24 cellular contexts compared by ENCODE assay signal in genomic region chr5:135526924-135527323, GRCh38. TPM values are rescaled to one million over a fixed set of nuclear protein-coding genes. Genes with fewer than 3 reads are reported as not detected.
A peak's percentile ranks its signal among the peaks of the same experiment; 100 is the strongest.
DNase-seq lines count a peak whose midpoint lies in the region; ATAC-seq, FAIRE-seq and TF ChIP-seq lines count a peak whose summit lies in the region.
"Had no signal": no experiment of that assay in that cellular context is flagged by ENCODE, and none has a peak within 500 bp of the region (broad histone marks: within the 10 kb centered on the region; RNA-seq: fewer than 3 reads in every experiment).

No MANE protein-coding gene starts in this region.

- H3K27me3 ChIP-seq in RWPE2 (ENCODE audit: insufficient read depth, poor library complexity, severe bottlenecking) (no peaks in the 10 kb centered on the region), bronchial epithelial cell (ENCODE audit: control insufficient read depth, insufficient read depth, low read length) (peaks cover 17% of the 10 kb centered on the region)

- FAIRE-seq in bronchial epithelial cell (lab: Jason Lieb, UNC): no peak
- FAIRE-seq: GM12892, GM18507 had no signal

- H3K4me3 ChIP-seq in RWPE2 (ENCODE audit: severe bottlenecking) (no peak overlapping the region), bronchial epithelial cell (ENCODE audit: low read depth, low read length) (no peak overlapping the region)
- H3K4me3 ChIP-seq: GM23248, HAP-1 had no signal

- TF ChIP-seq CTCF in RWPE2 (IDR thresholded peaks at IDR 0.05; ENCODE audit: poor library complexity, severe bottlenecking) (no peak), bronchial epithelial cell (IDR thresholded peaks at IDR 0.05; ENCODE audit: insufficient read depth, low read length, severe bottlenecking) (no peak), mesothelial cell of epicardium (IDR thresholded peaks at IDR 0.05; ENCODE audit: unreplicated experiment) (no peak)

- no peaks in the 10 kb centered on the region for H3K9me3 Mint-ChIP-seq in activated CD8-positive, alpha-beta memory T cell treated with anti-CD3 and anti-CD28 coated beads, Interleukin-2, amount 10 ng/mL, durations not matched to agents 7 days and 5 days (ENCODE audit: low read depth)
- H3K9me3 Mint-ChIP-seq in mesothelial cell of epicardium: peaks cover 22% of the 10 kb centered on the region
- H3K9me3 Mint-ChIP-seq: CD4-positive, alpha-beta T cell had no signal

- no peaks in the 10 kb centered on the region for H3K36me3 Mint-ChIP-seq in activated CD8-positive, alpha-beta memory T cell treated with anti-CD3 and anti-CD28 coated beads, Interleukin-2, amount 10 ng/mL, durations not matched to agents 7 days and 5 days
- no peaks in the 10 kb centered on the region for H3K36me3 Mint-ChIP-seq in mesothelial cell of epicardium

- no peaks in the 10 kb centered on the region for H3K36me3 ChIP-seq in RWPE2 (ENCODE audit: low read depth)
- H3K36me3 ChIP-seq in bronchial epithelial cell (ENCODE audit: control insufficient read depth, insufficient read depth, low read length): no peaks in the 10 kb centered on the region
- H3K36me3 ChIP-seq: BE2C, HAP-1 had no signal

- peaks cover 55% of the 10 kb centered on the region for H3K27me3 Mint-ChIP-seq in activated CD8-positive, alpha-beta memory T cell treated with anti-CD3 and anti-CD28 coated beads, Interleukin-2, amount 10 ng/mL, durations not matched to agents 7 days and 5 days
- peaks cover 99% of the 10 kb centered on the region for H3K27me3 Mint-ChIP-seq in mesothelial cell of epicardium (ENCODE audit: low read depth)

- no peak overlapping the region for H3K27ac Mint-ChIP-seq in activated CD8-positive, alpha-beta memory T cell treated with anti-CD3 and anti-CD28 coated beads, Interleukin-2, amount 10 ng/mL, durations not matched to agents 7 days and 5 days
- H3K27ac Mint-ChIP-seq in mesothelial cell of epicardium: no peak overlapping the region
- H3K27ac Mint-ChIP-seq: CD4-positive, alpha-beta T cell had no signal

- H3K9me3 ChIP-seq in RWPE2 (ENCODE audit: severe bottlenecking): no peaks in the 10 kb centered on the region
- H3K9me3 ChIP-seq: BE2C had no signal

- H3K27ac ChIP-seq in RWPE2 (ENCODE audit: poor library complexity, severe bottlenecking): no peak overlapping the region
- H3K27ac ChIP-seq: GM23248, HL-60 had no signal

- DNase-seq in activated CD8-positive, alpha-beta memory T cell treated with anti-CD3 and anti-CD28 coated beads, Interleukin-2, amount 10 ng/mL, durations not matched to agents 7 days and 5 days: peak; percentile 22
- DNase-seq in activated CD8-positive, alpha-beta memory T cell treated with anti-CD3 and anti-CD28 coated beads, Interleukin-2, amount 50 U/mL, for 4 hours: no peak
- DNase-seq in RWPE2 (ENCODE audit: low spot score) (peak; percentile 5), bronchial epithelial cell (ENCODE audit: low read depth) (peak; percentile 18), ureter (ENCODE audit: low spot score) (peak; percentile 15), NCI-H526 (lab: John Stamatoyannopoulos, UW) (no peak), mesothelial cell of epicardium (ENCODE audit: low spot score in 2 of 2, unreplicated experiment in 2 of 2) (no peak), CD1c-positive myeloid dendritic cell (ENCODE audit: extremely low spot score) (no peak)
- DNase-seq: 8988T; BE2C; C1 segment of cervical spinal cord; CD4-positive, alpha-beta T cell; DMS153; DMS79; GDM1; GM23248 had no signal

- no peaks in the 10 kb centered on the region for H3K4me1 Mint-ChIP-seq in activated CD8-positive, alpha-beta memory T cell treated with anti-CD3 and anti-CD28 coated beads, Interleukin-2, amount 10 ng/mL, durations not matched to agents 7 days and 5 days
- H3K4me1 Mint-ChIP-seq in mesothelial cell of epicardium: no peaks in the 10 kb centered on the region

- H3K4me1 ChIP-seq in RWPE2 (ENCODE audit: insufficient read depth, poor library complexity, severe bottlenecking): no peaks in the 10 kb centered on the region
- H3K4me1 ChIP-seq: BE2C, HAP-1 had no signal

- H3K4me3 Mint-ChIP-seq in activated CD8-positive, alpha-beta memory T cell treated with anti-CD3 and anti-CD28 coated beads, Interleukin-2, amount 10 ng/mL, durations not matched to agents 7 days and 5 days: no peak overlapping the region
- no peak overlapping the region for H3K4me3 Mint-ChIP-seq in mesothelial cell of epicardium
- H3K4me3 Mint-ChIP-seq: CD4-positive, alpha-beta T cell had no signal

- no peak for ATAC-seq in activated CD8-positive, alpha-beta memory T cell treated with anti-CD3 and anti-CD28 coated beads, Interleukin-2, amount 10 ng/mL, durations not matched to agents 7 days and 5 days
- ATAC-seq in RWPE2 (ENCODE audit: low read depth): 0 out of 3 replicates have a peak, but pooled peaks have one; percentile 38

- CTCF ChIA-PET in activated CD8-positive, alpha-beta memory T cell treated with anti-CD3 and anti-CD28 coated beads, Interleukin-2, amount 10 ng/mL, durations not matched to agents 7 days and 5 days (lab: Charles Lee): interaction anchor here (1.6 kb wide), 1 partner anchor 39 kb away, joined by 3 read pairs; no protein-coding TSS in a partner anchor

RNA-seq across cellular contexts. Expression of gene NEUROG1, which starts 8.8 kb away (rescaled TPM):
- total RNA-seq in activated CD8-positive, alpha-beta memory T cell treated with anti-CD3 and anti-CD28 coated beads, Interleukin-2, amount 10 ng/mL, durations not matched to agents 7 days and 5 days: not detected
- total RNA-seq in bronchial epithelial cell (not detected in 2 replicates), ureter (not detected), mesothelial cell of epicardium (not detected in 3 replicates)
- total RNA-seq: A673; CD4-positive, alpha-beta T cell; Daoy; GM23248; H4; HT1080 had no signal

RNA-seq across cellular contexts. Expression of gene CXCL14, which starts 51.9 kb away (rescaled TPM):
- not detected for total RNA-seq in activated CD8-positive, alpha-beta memory T cell treated with anti-CD3 and anti-CD28 coated beads, Interleukin-2, amount 10 ng/mL, durations not matched to agents 7 days and 5 days
- total RNA-seq in bronchial epithelial cell (0.26 and 1.3 TPM in 2 replicates), ureter (2.3 TPM), mesothelial cell of epicardium (51.6 to 61.3 TPM (median 56.5 TPM) in 3 replicates)
- total RNA-seq: A673; CD4-positive, alpha-beta T cell; HT1080 had no signal

Comparison
In these comparisons a context has a peak if more than half of its experiments do, and no peak if none do; other contexts are left out.
1. DNase-seq: peak in activated CD8-positive, alpha-beta memory T cell treated with anti-CD3 and anti-CD28 coated beads, Interleukin-2, amount 10 ng/mL, durations not matched to agents 7 days and 5 days (single experiment), RWPE2 (single experiment), bronchial epithelial cell (single experiment) and ureter (single experiment); none in activated CD8-positive, alpha-beta memory T cell treated with anti-CD3 and anti-CD28 coated beads, Interleukin-2, amount 50 U/mL, for 4 hours (single experiment), NCI-H526 (0 of 2), mesothelial cell of epicardium (0 of 2) and CD1c-positive myeloid dendritic cell (single experiment).
2. RNA of gene CXCL14, which starts 51.9 kb away (total RNA-seq): 51.6 to 61.3 TPM in mesothelial cell of epicardium; 2.3 TPM in ureter (single experiment), 0.26 to 1.3 TPM in bronchial epithelial cell and not detected in activated CD8-positive, alpha-beta memory T cell treated with anti-CD3 and anti-CD28 coated beads, Interleukin-2, amount 10 ng/mL, durations not matched to agents 7 days and 5 days; every median in the first group is over 10 times any median in the second.